9 cellular contexts compared by ENCODE assay signal in genomic region chr6:125793863-125794262, GRCh38. TPM values are rescaled to one million over a fixed set of nuclear protein-coding genes. Genes with fewer than 3 reads are reported as not detected.
DNase-seq lines count a peak whose midpoint lies in the region; ATAC-seq and TF ChIP-seq lines count a peak whose summit lies in the region.
"Had no signal": no experiment of that assay in that cellular context is flagged by ENCODE, and none has a peak within 500 bp of the region (broad histone marks: within the 10 kb centered on the region; RNA-seq: fewer than 3 reads in every experiment).

No MANE protein-coding gene starts in this region.

- H3K9ac ChIP-seq in OCI-LY1 (ENCODE audit: low read length), result peak overlapping the region; percentile 82; the same call in 1 of the 2 replicates

- peak overlapping the region; percentile 76 for H3K27ac Mint-ChIP-seq in activated CD4-positive, alpha-beta T cell treated with anti-CD3 and anti-CD28 coated beads for 36 hours
- H3K27ac Mint-ChIP-seq in WTC11, result no peak overlapping the region

- H3K36me3 Mint-ChIP-seq in activated CD4-positive, alpha-beta T cell treated with anti-CD3 and anti-CD28 coated beads for 36 hours (ENCODE audit: low read depth), result peaks cover 20% of the 10 kb centered on the region
- no peaks in the 10 kb centered on the region for H3K36me3 Mint-ChIP-seq in WTC11

- no peaks in the 10 kb centered on the region for H4K20me1 ChIP-seq in OCI-LY1 (ENCODE audit: insufficient read depth, low read length)

- H3K27ac ChIP-seq in OCI-LY1 (ENCODE audit: low read depth, low read length, poor library complexity, severe bottlenecking), result peak overlapping the region; percentile 96

- no peak for TF ChIP-seq CTCF in OCI-LY1 (IDR thresholded peaks at IDR 0.05; ENCODE audit: low read length)
- TF ChIP-seq CTCF in WTC11 (IDR thresholded peaks at IDR 0.05), result no peak

- no peaks in the 10 kb centered on the region for H3K9me2 ChIP-seq in OCI-LY1 (ENCODE audit: low read depth, low read length)

- peak overlapping the region; percentile 40 for H3K4me3 Mint-ChIP-seq in activated CD4-positive, alpha-beta T cell treated with anti-CD3 and anti-CD28 coated beads for 36 hours
- H3K4me3 Mint-ChIP-seq in WTC11, result no peak overlapping the region

- in situ Hi-C loops in KBM-7 (cut with MboI; ENCODE audit: low pct_unique_long_range_greater_than_20kb, low sequenced_read_pairs), result no loop called here

- peaks cover 64% of the 10 kb centered on the region for H3K4me1 Mint-ChIP-seq in activated CD4-positive, alpha-beta T cell treated with anti-CD3 and anti-CD28 coated beads for 36 hours
- peaks cover 32% of the 10 kb centered on the region for H3K4me1 Mint-ChIP-seq in WTC11

- no peaks in the 10 kb centered on the region for H3K36me3 ChIP-seq in OCI-LY1 (ENCODE audit: insufficient read depth, low read length)

- DNase-seq in activated CD4-positive, alpha-beta T cell treated with anti-CD3 and anti-CD28 coated beads for 36 hours, result peak; percentile 57
- DNase-seq in activated CD4-positive, alpha-beta T cell treated with anti-CD3 and anti-CD28 coated beads, Interleukin-2, amount 50 U/mL, for 48 hours, result no peak
- DNase-seq in dedifferentiated amniotic fluid mesenchymal stem cell (ENCODE audit: extremely low spot score), result peak; percentile 43
- no peak for DNase-seq in stimulated activated naive CD8-positive, alpha-beta T cell treated with anti-CD3 and anti-CD28 coated beads, Interleukin-15, Interleukin-2, amounts not matched to agents 100 U/mL and 50 U/mL, for 24 hours
- no peak for DNase-seq in WTC11 (ENCODE audit: low spot score)
- no peak for DNase-seq in KBM-7
- DNase-seq: 8988T had no signal

- no peaks in the 10 kb centered on the region for H3K9me3 ChIP-seq in OCI-LY1 (ENCODE audit: low read length)

- CTCF ChIA-PET in activated CD4-positive, alpha-beta T cell treated with anti-CD3 and anti-CD28 coated beads for 36 hours (lab: Charles Lee), result interaction anchor here (0.8 to 3.6 kb wide), 13 partner anchors 9 to 180 kb away, joined by 3 to 12 read pairs (median 4); partner anchors contain the start of gene HINT3
- CTCF ChIA-PET in WTC11 (lab: Charles Lee), result interaction anchor here (1.2 kb wide), 1 partner anchor 95 kb away, joined by 3 read pairs; no protein-coding TSS in a partner anchor

- H3K79me2 ChIP-seq in OCI-LY1 (ENCODE audit: insufficient read depth, low read length), result peaks cover 45% of the 10 kb centered on the region

- peak overlapping the region; percentile 87 for H3K4me3 ChIP-seq in OCI-LY1 (ENCODE audit: low read depth, low read length, poor library complexity, severe bottlenecking)

- H3F3A ChIP-seq in OCI-LY1 (ENCODE audit: insufficient read depth, low read length), result 0 out of 2 replicates have a peak, but pooled peaks cover 7% of the 10 kb centered on the region

- no peaks in the 10 kb centered on the region for H3K27me3 Mint-ChIP-seq in activated CD4-positive, alpha-beta T cell treated with anti-CD3 and anti-CD28 coated beads for 36 hours
- H3K27me3 Mint-ChIP-seq in WTC11 (ENCODE audit: low read depth), result no peaks in the 10 kb centered on the region

- POLR2A ChIA-PET in activated CD4-positive, alpha-beta T cell treated with anti-CD3 and anti-CD28 coated beads for 36 hours (lab: Charles Lee), result interaction anchor here (0.6 to 1.3 kb wide), 4 partner anchors 11 to 162 kb away, joined by 3 to 5 read pairs (median 4); no protein-coding TSS in a partner anchor
- POLR2A ChIA-PET in WTC11 (lab: Charles Lee), result no interaction called here

- peaks cover 86% of the 10 kb centered on the region for H3K4me1 ChIP-seq in OCI-LY1 (ENCODE audit: insufficient read depth, low read length, severe bottlenecking)

- peak; percentile 11 for ATAC-seq in activated CD4-positive, alpha-beta T cell treated with anti-CD3 and anti-CD28 coated beads for 36 hours
- peak; percentile 38 for ATAC-seq in stimulated activated naive CD8-positive, alpha-beta T cell treated with anti-CD3 and anti-CD28 coated beads, Interleukin-15, Interleukin-2, amounts not matched to agents 100 U/mL and 50 U/mL, for 24 hours
- no peak for ATAC-seq in WTC11
- no peak for ATAC-seq in GM19452 (IDR thresholded peaks at IDR 0.05; ENCODE audit: unreplicated experiment)

- no peaks in the 10 kb centered on the region for H3K9me3 Mint-ChIP-seq in activated CD4-positive, alpha-beta T cell treated with anti-CD3 and anti-CD28 coated beads for 36 hours (ENCODE audit: low read depth)
- no peaks in the 10 kb centered on the region for H3K9me3 Mint-ChIP-seq in WTC11

- no peaks in the 10 kb centered on the region for H3K27me3 ChIP-seq in OCI-LY1 (ENCODE audit: insufficient read depth, low read length)

- intact Hi-C loops in activated CD4-positive, alpha-beta T cell treated with anti-CD3 and anti-CD28 coated beads for 36 hours (cut with DNase I, micrococcal nuclease), result loop anchor here (1.0 to 5.0 kb wide), 3 partner anchors 8 to 1473 kb away; partner anchors contain the start of gene RNF146 (in 1 of the 2)

- H2AFZ ChIP-seq in OCI-LY1 (ENCODE audit: low read length), result no peak overlapping the region

- peak overlapping the region; percentile 89 for H3K4me2 ChIP-seq in OCI-LY1 (ENCODE audit: low read length)

TF ChIP-seq in WTC11, 78 proteins besides CTCF, POLR2A, EP300 and RAD21:
- TF ChIP-seq JAZF1 (CRISPR knock-in tag; IDR thresholded peaks at IDR 0.05) (no peak), ZNF121 (CRISPR knock-in tag; IDR thresholded peaks at IDR 0.05) (no peak), E2F5 (CRISPR knock-in tag; IDR thresholded peaks at IDR 0.05) (no peak)
- TF ChIP-seq, protein P1, sequence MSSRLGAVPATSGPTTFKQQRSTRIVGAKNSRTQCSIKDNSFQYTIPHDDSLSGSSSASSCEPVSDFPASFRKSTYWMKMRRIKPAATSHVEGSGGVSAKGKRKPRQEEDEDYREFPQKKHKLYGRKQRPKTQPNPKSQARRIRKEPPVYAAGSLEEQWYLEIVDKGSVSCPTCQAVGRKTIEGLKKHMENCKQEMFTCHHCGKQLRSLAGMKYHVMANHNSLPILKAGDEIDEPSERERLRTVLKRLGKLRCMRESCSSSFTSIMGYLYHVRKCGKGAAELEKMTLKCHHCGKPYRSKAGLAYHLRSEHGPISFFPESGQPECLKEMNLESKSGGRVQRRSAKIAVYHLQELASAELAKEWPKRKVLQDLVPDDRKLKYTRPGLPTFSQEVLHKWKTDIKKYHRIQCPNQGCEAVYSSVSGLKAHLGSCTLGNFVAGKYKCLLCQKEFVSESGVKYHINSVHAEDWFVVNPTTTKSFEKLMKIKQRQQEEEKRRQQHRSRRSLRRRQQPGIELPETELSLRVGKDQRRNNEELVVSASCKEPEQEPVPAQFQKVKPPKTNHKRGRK (CRISPR knock-in tag; IDR thresholded peaks at IDR 0.05; ENCODE audit: borderline replicate concordance), result no peak

RNA-seq across cellular contexts. Expression of gene NCOA7, which starts 3.1 kb away (rescaled TPM):
- 10 to 100 TPM; 54.3 to 67.4 TPM for total RNA-seq in activated CD4-positive, alpha-beta T cell treated with anti-CD3 and anti-CD28 coated beads for 36 hours
- total RNA-seq in WTC11 (2021), result 9.0 to 14.4 TPM (median 9.9 TPM) in 3 replicates

RNA-seq across cellular contexts. Expression of gene HEY2, which starts 44.4 kb away (rescaled TPM):
- total RNA-seq in activated CD4-positive, alpha-beta T cell treated with anti-CD3 and anti-CD28 coated beads for 36 hours, result not detected
- total RNA-seq in WTC11 (2021), result 10.6 to 12.3 TPM (median 11.5 TPM) in 3 replicates

Comparison
In these comparisons a context has a peak if more than half of its experiments do, and no peak if none do; other contexts are left out.
1. DNase-seq: peak in activated CD4-positive, alpha-beta T cell treated with anti-CD3 and anti-CD28 coated beads for 36 hours (single experiment) and dedifferentiated amniotic fluid mesenchymal stem cell (single experiment); none in activated CD4-positive, alpha-beta T cell treated with anti-CD3 and anti-CD28 coated beads, Interleukin-2, amount 50 U/mL, for 48 hours (0 of 2), stimulated activated naive CD8-positive, alpha-beta T cell treated with anti-CD3 and anti-CD28 coated beads, Interleukin-15, Interleukin-2, amounts not matched to agents 100 U/mL and 50 U/mL, for 24 hours (single experiment), WTC11 (single experiment) and KBM-7 (single experiment).
2. ATAC-seq: peak in activated CD4-positive, alpha-beta T cell treated with anti-CD3 and anti-CD28 coated beads for 36 hours (single experiment) and stimulated activated naive CD8-positive, alpha-beta T cell treated with anti-CD3 and anti-CD28 coated beads, Interleukin-15, Interleukin-2, amounts not matched to agents 100 U/mL and 50 U/mL, for 24 hours (single experiment); none in WTC11 (single experiment) and GM19452 (single experiment).
3. RNA of gene HEY2, which starts 44.4 kb away (total RNA-seq): 10.6 to 12.3 TPM in WTC11; not detected in activated CD4-positive, alpha-beta T cell treated with anti-CD3 and anti-CD28 coated beads for 36 hours; every median in the first group is over 10 times any median in the second.